ENCODE assay signal across 16 cellular contexts in the genomic region with DNA sequence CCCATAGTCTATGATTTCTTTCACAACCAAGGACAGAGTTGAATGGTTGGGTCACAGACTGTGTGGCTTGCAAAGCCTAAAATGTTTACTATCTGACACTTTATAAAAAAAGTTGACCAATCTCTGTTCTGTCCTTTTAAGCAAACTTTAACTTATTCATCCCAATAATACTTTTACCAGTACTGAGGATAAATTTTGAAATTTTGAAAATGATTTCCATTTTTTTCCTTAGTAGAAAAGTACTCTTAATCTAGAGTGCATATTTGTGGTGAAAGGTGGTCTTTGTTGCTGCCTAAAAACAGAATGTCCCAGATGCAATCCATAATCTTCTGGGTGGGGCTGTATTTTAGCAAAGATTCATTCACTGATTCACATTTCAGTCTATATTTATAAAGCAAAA.
DNase-seq lines count a peak whose midpoint lies in the region; ATAC-seq and TF ChIP-seq lines count a peak whose summit lies in the region.
"Had no signal": no experiment of that assay in that cellular context is flagged by ENCODE, and none has a peak within 500 bp of the region (broad histone marks: within the 10 kb centered on the region; RNA-seq: fewer than 3 reads in every experiment).

No MANE protein-coding gene starts in this region.

- peak; percentile 54 for DNase-seq in adipocyte (ENCODE audit: low read depth)
- DNase-seq in osteoblast (ENCODE audit: insufficient read length, low spot score, missing footprints), result no peak
- no peak for DNase-seq in D341Med (ENCODE audit: low spot score)
- DNase-seq in NCI-H2081 (lab: John Stamatoyannopoulos, UW), result no peak
- DNase-seq: C1 segment of cervical spinal cord; Caco-2; CD4-positive, alpha-beta memory T cell; DMS 273 treated with DMSO at 0.1 percent for 48 hours; DMS79; GDM1; H9 had no signal

- TF ChIP-seq CTCF in osteoblast (IDR thresholded peaks at IDR 0.05; ENCODE audit: extremely low read depth, low read depth, low read length), result no peak

- no peak for ATAC-seq in HG03432 (IDR thresholded peaks at IDR 0.05; ENCODE audit: unreplicated experiment)
- ATAC-seq: GM12878, GM23338, HCT116 had no signal

- no peaks in the 10 kb centered on the region for H3K79me2 ChIP-seq in osteoblast (ENCODE audit: insufficient read depth, low read length)

- H3K4me1 ChIP-seq in adipocyte (ENCODE audit: control insufficient read depth, insufficient read depth, low read length) (peaks cover 23% of the 10 kb centered on the region), osteoblast (ENCODE audit: insufficient read depth, low read length) (peaks cover 4% of the 10 kb centered on the region), skeletal muscle satellite cell (ENCODE audit: control insufficient read depth, insufficient read depth, low read length) (peaks cover 20% of the 10 kb centered on the region)
- H3K4me1 ChIP-seq: Caco-2 had no signal

- H3K27ac ChIP-seq in osteoblast (ENCODE audit: low read depth, low read length), result no peak overlapping the region

- H4K20me1 ChIP-seq in osteoblast (ENCODE audit: insufficient read depth, low read length), result no peaks in the 10 kb centered on the region

- H3K9ac ChIP-seq in adipocyte (ENCODE audit: low read length) (peak overlapping the region; percentile 33), skeletal muscle satellite cell (ENCODE audit: low read depth, low read length) (peak overlapping the region; percentile 17)

- peak overlapping the region; percentile 57 for H2AFZ ChIP-seq in osteoblast (ENCODE audit: low read length)
- H2AFZ ChIP-seq: GM23338 had no signal

- H3K36me3 ChIP-seq in adipocyte (ENCODE audit: control insufficient read depth, insufficient read depth, low read length, severe bottlenecking) (no peaks in the 10 kb centered on the region), osteoblast (ENCODE audit: insufficient read depth, low read length) (no peaks in the 10 kb centered on the region), skeletal muscle satellite cell (ENCODE audit: insufficient read depth, low read length) (no peaks in the 10 kb centered on the region)

- H3K27me3 ChIP-seq in adipocyte (replicated peaks; ENCODE audit: control insufficient read depth, insufficient read depth, low read length) (no peaks in the 10 kb centered on the region), osteoblast (ENCODE audit: insufficient read depth, low read length) (no peaks in the 10 kb centered on the region), skeletal muscle satellite cell (ENCODE audit: control insufficient read depth, insufficient read depth, low read length) (no peaks in the 10 kb centered on the region)

- peaks cover 3% of the 10 kb centered on the region for H3K9me3 ChIP-seq in adipocyte (ENCODE audit: control insufficient read depth, low read length)
- H3K9me3 ChIP-seq in osteoblast (ENCODE audit: low read depth, low read length), result no peaks in the 10 kb centered on the region
- no peaks in the 10 kb centered on the region for H3K9me3 ChIP-seq in skeletal muscle satellite cell (replicated peaks; ENCODE audit: low read length)
- H3K9me3 ChIP-seq: Caco-2 had no signal

- H3K4me2 ChIP-seq in osteoblast (ENCODE audit: insufficient read depth, low read length) (no peak overlapping the region), skeletal muscle satellite cell (ENCODE audit: low read length) (no peak overlapping the region)
- H3K4me2 ChIP-seq: GM23338 had no signal

- H3K4me3 ChIP-seq in adipocyte (ENCODE audit: low read length) (no peak overlapping the region), osteoblast (ENCODE audit: insufficient read depth, low read length) (no peak overlapping the region), skeletal muscle satellite cell (ENCODE audit: low read length) (no peak overlapping the region)
- H3K4me3 ChIP-seq: GM12878, GM23338 had no signal
